37 cellular contexts compared by ENCODE assay signal in genomic region chr6:77183447-77183846, GRCh38.
"Had no signal": no experiment of that assay in that cellular context is flagged by ENCODE, and none has a peak within 500 bp of the region (broad histone marks: within the 10 kb centered on the region; RNA-seq: fewer than 3 reads in every experiment).

No MANE protein-coding gene starts in this region.

- H3K27me3 Mint-ChIP-seq: activated B cell treated with CpG ODN at 0.5 μM for 24 hours; activated CD4-positive, alpha-beta memory T cell treated with anti-CD3 and anti-CD28 coated beads for 36 hours; activated CD4-positive, alpha-beta T cell treated with anti-CD3 and anti-CD28 coated beads, Interleukin-2, amount 10 ng/mL, durations not matched to agents 24 days and 14 days; activated CD8-positive, alpha-beta T cell treated with anti-CD3 and anti-CD28 coated beads for 36 hours; activated naive CD8-positive, alpha-beta T cell treated with anti-CD3 and anti-CD28 coated beads for 36 hours; activated T-helper 17 cell treated with anti-CD3 and anti-CD28 coated beads, Interleukin-2, amount 50 U/mL, for 72 hours had no signal

- H3K9me3 Mint-ChIP-seq: activated CD4-positive, alpha-beta T cell treated with anti-CD3 and anti-CD28 coated beads, Interleukin-2, amount 10 ng/mL, durations not matched to agents 24 days and 14 days had no signal

- H3K27ac Mint-ChIP-seq: activated B cell treated with CpG ODN at 0.5 μM for 24 hours; activated CD4-positive, alpha-beta memory T cell treated with anti-CD3 and anti-CD28 coated beads for 36 hours; activated CD4-positive, alpha-beta T cell treated with anti-CD3 and anti-CD28 coated beads, Interleukin-2, amount 10 ng/mL, durations not matched to agents 24 days and 14 days; activated CD8-positive, alpha-beta T cell treated with anti-CD3 and anti-CD28 coated beads for 36 hours; activated naive CD4-positive, alpha-beta T cell treated with anti-CD3 and anti-CD28 coated beads for 36 hours; activated naive CD4-positive, alpha-beta T cell treated with anti-CD3 and anti-CD28 coated beads, Interleukin-2, amount 50 U/mL, for 72 hours; activated naive CD8-positive, alpha-beta T cell treated with anti-CD3 and anti-CD28 coated beads for 36 hours; activated T-cell treated with anti-CD3 and anti-CD28 coated beads, Interleukin-2, amount 50 U/mL, for 72 hours; activated T-helper 1 cell treated with anti-CD3 and anti-CD28 coated beads, Interleukin-12 subunit alpha, Interleukin-12 subunit beta, Interleukin-2, Interleukin-4 antibody, amounts not matched to agents 30 ng/mL and 10 ng/mL and 1 ng/mL, durations not matched to agents 14 hours and 24 hours and 36 hours; activated T-helper 17 cell treated with anti-CD3 and anti-CD28 coated beads, Interleukin-2, amount 50 U/mL, for 72 hours; T-helper 1 cell treated with Interleukin-12 subunit alpha and Interleukin-12 subunit beta and Interleukin-4 antibody, amounts not matched to agents 30 μg/mL and 1 μg/mL, for 36 hours; T-helper 2 cell treated with Interferon-gamma antibody and Interleukin-4, amounts not matched to agents 5 μg/mL and 100 μg/mL, for 36 hours had no signal

- H3K4me3 Mint-ChIP-seq: activated B cell treated with CpG ODN at 0.5 μM for 24 hours; activated CD4-positive, alpha-beta memory T cell treated with anti-CD3 and anti-CD28 coated beads for 36 hours; activated CD4-positive, alpha-beta T cell treated with anti-CD3 and anti-CD28 coated beads, Interleukin-2, amount 10 ng/mL, durations not matched to agents 24 days and 14 days; activated CD8-positive, alpha-beta T cell treated with anti-CD3 and anti-CD28 coated beads for 36 hours; activated naive CD4-positive, alpha-beta T cell treated with anti-CD3 and anti-CD28 coated beads for 36 hours; activated naive CD8-positive, alpha-beta T cell treated with anti-CD3 and anti-CD28 coated beads for 36 hours; activated T-cell treated with anti-CD3 and anti-CD28 coated beads, Interleukin-2, amount 50 U/mL, for 4 hours; activated T-cell treated with anti-CD3 and anti-CD28 coated beads, Interleukin-2, amount 50 U/mL, for 72 hours; activated T-helper 1 cell treated with anti-CD3 and anti-CD28 coated beads, Interleukin-12 subunit alpha, Interleukin-12 subunit beta, Interleukin-2, Interleukin-4 antibody, amounts not matched to agents 30 ng/mL and 10 ng/mL and 1 ng/mL, durations not matched to agents 14 hours and 24 hours and 36 hours; activated T-helper 17 cell treated with anti-CD3 and anti-CD28 coated beads, Interleukin-2, amount 50 U/mL, for 72 hours; T-helper 1 cell treated with Interleukin-12 subunit alpha and Interleukin-12 subunit beta and Interleukin-4 antibody, amounts not matched to agents 30 μg/mL and 1 μg/mL, for 36 hours; T-helper 2 cell treated with Interferon-gamma antibody and Interleukin-4, amounts not matched to agents 5 μg/mL and 100 μg/mL, for 36 hours had no signal

- DNase-seq: activated B cell treated with CpG ODN at 0.5 μM for 24 hours; activated CD4-positive, alpha-beta memory T cell treated with anti-CD3 and anti-CD28 coated beads for 36 hours; activated CD4-positive, alpha-beta T cell treated with anti-CD3 and anti-CD28 coated beads for 4 hours; activated CD4-positive, alpha-beta T cell treated with anti-CD3 and anti-CD28 coated beads, Interleukin-2, amount 10 ng/mL, durations not matched to agents 24 days and 14 days; activated CD4-positive, alpha-beta T cell treated with anti-CD3 and anti-CD28 coated beads, Interleukin-2, amount 50 U/mL, for 1 hour; activated CD4-positive, alpha-beta T cell treated with anti-CD3 and anti-CD28 coated beads, Interleukin-2, amount 50 U/mL, for 4 hours; activated CD4-positive, CD25-positive, alpha-beta regulatory T cell treated with anti-CD3 and anti-CD28 coated beads, Interleukin-2, amount 50 U/mL, for 72 hours; activated CD8-positive, alpha-beta memory T cell treated with anti-CD3 and anti-CD28 coated beads, Interleukin-2, amount 50 U/mL, for 4 hours; activated CD8-positive, alpha-beta T cell treated with anti-CD3 and anti-CD28 coated beads for 36 hours; activated effector memory CD4-positive, alpha-beta T cell treated with anti-CD3 and anti-CD28 coated beads, Interleukin-2, amount 50 U/mL, for 16 hours; activated gamma-delta T cell treated with Interleukin-2 at 50 U/mL for 16 hours; activated naive CD4-positive, alpha-beta T cell; activated naive CD4-positive, alpha-beta T cell treated with anti-CD3 and anti-CD28 coated beads for 36 hours; activated naive CD4-positive, alpha-beta T cell treated with anti-CD3 and anti-CD28 coated beads, Interleukin-2, amount 50 U/mL, for 16 hours; activated naive CD8-positive, alpha-beta T cell treated with anti-CD3 and anti-CD28 coated beads for 36 hours; activated T-cell treated with anti-CD3 and anti-CD28 coated beads for 4 hours; activated T-cell treated with anti-CD3 and anti-CD28 coated beads, Interleukin-2, amount 50 U/mL, for 1 hour; activated T-cell treated with anti-CD3 and anti-CD28 coated beads, Interleukin-2, amount 50 U/mL, for 4 hours; activated T-cell treated with anti-CD3 and anti-CD28 coated beads, Interleukin-2, amount 50 U/mL, for 72 hours; adrenal gland; amniotic stem cell; aorta; body of pancreas; brain microvascular endothelial cell; central memory CD4-positive, alpha-beta T cell; T-helper 1 cell; T-helper 2 cell; T-helper 9 cell had no signal

- H3K36me3 Mint-ChIP-seq: activated CD4-positive, alpha-beta memory T cell treated with anti-CD3 and anti-CD28 coated beads for 36 hours; activated naive CD4-positive, alpha-beta T cell treated with anti-CD3 and anti-CD28 coated beads, Interleukin-2, amount 50 U/mL, for 72 hours; activated naive CD8-positive, alpha-beta T cell treated with anti-CD3 and anti-CD28 coated beads for 36 hours had no signal

- H3K9me3 ChIP-seq: body of pancreas had no signal

- ATAC-seq: activated CD8-positive, alpha-beta T cell treated with anti-CD3 and anti-CD28 coated beads for 36 hours; activated naive CD4-positive, alpha-beta T cell treated with anti-CD3 and anti-CD28 coated beads, Interleukin-2, amount 50 U/mL, for 72 hours; activated T-cell treated with anti-CD3 and anti-CD28 coated beads, Interleukin-2, amount 50 U/mL, for 4 hours; activated T-cell treated with anti-CD3 and anti-CD28 coated beads, Interleukin-2, amount 50 U/mL, for 72 hours; activated T-helper 17 cell treated with anti-CD3 and anti-CD28 coated beads, Interleukin-2, amount 50 U/mL, for 72 hours; body of pancreas had no signal

- H3K27me3 ChIP-seq: adrenal gland, body of pancreas, brain microvascular endothelial cell, breast epithelium had no signal

- H3K4me1 ChIP-seq: adrenal gland, body of pancreas, breast epithelium had no signal

- FAIRE-seq: astrocyte, TTC549 had no signal

- H3K27ac ChIP-seq: adrenal gland, body of pancreas, brain microvascular endothelial cell, breast epithelium, VCaP had no signal

- H3K4me3 ChIP-seq: adrenal gland, body of pancreas, breast epithelium had no signal

- H3K4me1 Mint-ChIP-seq: activated B cell treated with CpG ODN at 0.5 μM for 24 hours; activated CD4-positive, alpha-beta T cell treated with anti-CD3 and anti-CD28 coated beads, Interleukin-2, amount 10 ng/mL, durations not matched to agents 24 days and 14 days; activated naive CD8-positive, alpha-beta T cell treated with anti-CD3 and anti-CD28 coated beads for 36 hours; activated T-helper 17 cell treated with anti-CD3 and anti-CD28 coated beads, Interleukin-2, amount 50 U/mL, for 72 hours had no signal

- H3K36me3 ChIP-seq: adrenal gland, brain microvascular endothelial cell, breast epithelium had no signal
